Comparison of ENCODE assay signal across 7 cellular contexts in genomic region chr3:128496602-128497304, GRCh38. TPM values are rescaled to one million over a fixed set of nuclear protein-coding genes. Genes with fewer than 3 reads are reported as not detected.
DNase-seq lines count a peak whose midpoint lies in the region; ATAC-seq and TF ChIP-seq lines count a peak whose summit lies in the region.

No MANE protein-coding gene starts in this region.

- no peak overlapping the region for H3K27ac ChIP-seq in hepatocyte
- no peak overlapping the region for H3K27ac ChIP-seq in RWPE1

- no peak for TF ChIP-seq CTCF in activated CD8-positive, alpha-beta T cell treated with anti-CD3 and anti-CD28 coated beads for 36 hours (IDR thresholded peaks at IDR 0.05)
- TF ChIP-seq CTCF in hepatocyte (IDR thresholded peaks at IDR 0.05; ENCODE audit: poor library complexity): no peak
- TF ChIP-seq CTCF in RWPE1 (conservative IDR thresholded peaks at IDR 0.05; ENCODE audit: low read depth): no peak

- no peak for ATAC-seq in activated CD8-positive, alpha-beta T cell treated with anti-CD3 and anti-CD28 coated beads for 36 hours
- no peak for ATAC-seq in HG03045 (IDR thresholded peaks at IDR 0.05; ENCODE audit: unreplicated experiment)

- no peaks in the 10 kb centered on the region for H3K9me3 ChIP-seq in hepatocyte (ENCODE audit: low read depth)

- peak overlapping the region; percentile 66 for H3K4me3 Mint-ChIP-seq in activated CD8-positive, alpha-beta T cell treated with anti-CD3 and anti-CD28 coated beads for 36 hours

- no peak overlapping the region for H3K27ac Mint-ChIP-seq in activated CD8-positive, alpha-beta T cell treated with anti-CD3 and anti-CD28 coated beads for 36 hours

- 11% methylated on average over 45 of the region's 45 CpGs for WGBS in hepatocyte (ENCODE audit: low lambda C conversion rate, missing lambda C conversion rate)

- intact Hi-C loops in activated CD8-positive, alpha-beta T cell treated with anti-CD3 and anti-CD28 coated beads for 36 hours (cut with micrococcal nuclease): loop anchor here (10.0 kb wide), 2 partner anchors 108 to 412 kb away; no protein-coding TSS in a partner anchor

- peak overlapping the region; percentile 90 for H3K4me2 ChIP-seq in hepatocyte

- no peaks in the 10 kb centered on the region for H3K36me3 ChIP-seq in hepatocyte (replicated peaks; ENCODE audit: insufficient read depth, low read depth)

- H3K36me3 Mint-ChIP-seq in activated CD8-positive, alpha-beta T cell treated with anti-CD3 and anti-CD28 coated beads for 36 hours (ENCODE audit: low read depth): no peaks in the 10 kb centered on the region

- CTCF ChIA-PET in activated CD8-positive, alpha-beta T cell treated with anti-CD3 and anti-CD28 coated beads for 36 hours (lab: Charles Lee): interaction anchor here (0.7 to 3.0 kb wide), 14 partner anchors 10 to 271 kb away, joined by 3 to 46 read pairs (median 4); no protein-coding TSS in a partner anchor
- CTCF ChIA-PET in RWPE1 (lab: Yijun Ruan, JAX): interaction anchor here (0.9 to 1.3 kb wide), 6 partner anchors 37 to 328 kb away, joined by 3 to 7 read pairs (median 5); no protein-coding TSS in a partner anchor

- H3K27me3 Mint-ChIP-seq in activated CD8-positive, alpha-beta T cell treated with anti-CD3 and anti-CD28 coated beads for 36 hours: peaks cover 46% of the 10 kb centered on the region

- H3K27me3 ChIP-seq in hepatocyte: peaks cover 73% of the 10 kb centered on the region

- H3K9me3 Mint-ChIP-seq in activated CD8-positive, alpha-beta T cell treated with anti-CD3 and anti-CD28 coated beads for 36 hours: no peaks in the 10 kb centered on the region

- no peak overlapping the region for H3K4me3 ChIP-seq in hepatocyte

- no peaks in the 10 kb centered on the region for H3K9me2 ChIP-seq in hepatocyte (replicated peaks; ENCODE audit: insufficient read depth)

- no peaks in the 10 kb centered on the region for H4K20me1 ChIP-seq in hepatocyte (ENCODE audit: insufficient read depth, poor library complexity, severe bottlenecking)

- no peaks in the 10 kb centered on the region for H3K79me2 ChIP-seq in hepatocyte

- H3K4me1 ChIP-seq in hepatocyte (ENCODE audit: insufficient read depth): peaks cover 8% of the 10 kb centered on the region

- DNase-seq in HK-2 (ENCODE audit: unreplicated experiment): peak; percentile 67
- DNase-seq in activated CD8-positive, alpha-beta T cell treated with anti-CD3 and anti-CD28 coated beads for 36 hours: no peak
- DNase-seq in hepatocyte (ENCODE audit: low spot score): no peak
- peak; percentile 26 for DNase-seq in stimulated activated CD8-positive, alpha-beta memory T cell treated with anti-CD3 and anti-CD28 coated beads, Interleukin-4, amount 100 ng/mL, for 48 hours
- no peak for DNase-seq in NCI-H510A (lab: John Stamatoyannopoulos, UW)
- DNase-seq in RWPE1 (ENCODE audit: low spot score): no peak

- peaks cover 4% of the 10 kb centered on the region for H3K4me1 Mint-ChIP-seq in activated CD8-positive, alpha-beta T cell treated with anti-CD3 and anti-CD28 coated beads for 36 hours (ENCODE audit: low read depth)

- POLR2A ChIA-PET in activated CD8-positive, alpha-beta T cell treated with anti-CD3 and anti-CD28 coated beads for 36 hours (lab: Charles Lee): interaction anchor here (1.4 kb wide), 1 partner anchor 13 kb away, joined by 3 read pairs; no protein-coding TSS in a partner anchor
- POLR2A ChIA-PET in RWPE1 (lab: Yijun Ruan, JAX; ENCODE audit: low non-redundant PET): no interaction called here

- H2AFZ ChIP-seq in hepatocyte: no peak overlapping the region

RNA-seq across cellular contexts. Expression of gene GATA2, which starts 3.8 kb away (rescaled TPM):
- not detected for total RNA-seq in activated CD8-positive, alpha-beta T cell treated with anti-CD3 and anti-CD28 coated beads for 36 hours
- 0.88 and 2.6 TPM in 2 replicates for total RNA-seq in hepatocyte
- polyA plus RNA-seq in hepatocyte: 2.4 and 3.5 TPM in 2 replicates

RNA-seq across cellular contexts. Expression of gene DNAJB8, which starts 30.1 kb away (rescaled TPM):
- total RNA-seq in activated CD8-positive, alpha-beta T cell treated with anti-CD3 and anti-CD28 coated beads for 36 hours: not detected
- total RNA-seq in hepatocyte: not detected in 2 replicates
- not detected in 2 replicates for polyA plus RNA-seq in hepatocyte

Comparison
In these comparisons a context has a peak if more than half of its experiments do, and no peak if none do; other contexts are left out.
1. DNase-seq: peak in HK-2 (single experiment) and stimulated activated CD8-positive, alpha-beta memory T cell treated with anti-CD3 and anti-CD28 coated beads, Interleukin-4, amount 100 ng/mL, for 48 hours (single experiment); none in activated CD8-positive, alpha-beta T cell treated with anti-CD3 and anti-CD28 coated beads for 36 hours (single experiment), hepatocyte (single experiment), NCI-H510A (single experiment) and RWPE1 (single experiment).